Comparison of ENCODE assay signal across 16 cellular contexts in the genomic region with DNA sequence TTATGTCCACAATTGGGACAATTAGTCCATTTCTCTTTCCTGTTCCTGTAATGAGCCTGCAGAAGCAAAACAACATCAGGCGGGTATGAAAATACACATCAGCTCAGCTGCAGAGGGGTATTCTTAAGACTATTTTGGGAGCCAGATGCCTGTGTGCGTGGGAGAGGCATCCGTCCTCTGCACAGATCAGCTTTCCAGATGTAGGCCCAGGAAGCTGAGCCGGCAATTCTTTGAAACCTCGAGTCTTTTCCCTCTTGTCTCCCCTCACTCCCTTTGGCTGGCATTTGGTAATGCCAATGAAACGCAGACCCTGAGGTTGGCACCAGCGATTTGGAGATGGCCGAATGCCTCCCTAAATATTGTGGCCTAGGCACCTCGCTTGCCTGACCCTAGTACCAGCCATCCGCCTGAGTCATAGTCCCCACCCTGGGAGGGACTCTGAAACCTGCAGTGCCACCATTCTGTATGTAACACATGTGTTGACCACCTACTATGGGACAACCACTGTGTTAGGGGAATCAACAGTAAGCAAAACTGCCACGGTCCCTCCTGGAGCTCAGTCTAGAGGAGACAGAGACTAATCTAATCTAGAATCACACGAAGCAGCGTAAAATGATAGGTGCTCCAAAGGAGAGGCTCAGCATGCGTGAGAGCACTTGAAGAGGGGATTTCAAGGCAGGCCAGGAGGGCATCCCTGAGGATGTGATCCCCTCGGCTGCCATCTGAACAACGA.
DNase-seq lines count a peak whose midpoint lies in the region; ATAC-seq, FAIRE-seq and TF ChIP-seq lines count a peak whose summit lies in the region.
"Had no signal": no experiment of that assay in that cellular context is flagged by ENCODE, and none has a peak within 500 bp of the region (broad histone marks: within the 10 kb centered on the region; RNA-seq: fewer than 3 reads in every experiment).

No MANE protein-coding gene starts in this region.

- H3K4me1 Mint-ChIP-seq in CD8-positive, alpha-beta memory T cell, result no peaks in the 10 kb centered on the region
- H3K4me1 Mint-ChIP-seq: CD4-positive, CD25-positive, alpha-beta regulatory T cell had no signal

- H2BK120ac ChIP-seq in mesendoderm (ENCODE audit: low read depth, low read length), result no peak overlapping the region

- no peak for TF ChIP-seq CTCF in K562 (IDR thresholded peaks at IDR 0.05 in 2 of 3, conservative IDR thresholded peaks at IDR 0.05 in 1 of 3; ENCODE audit: insufficient read depth in 2 of 3, low read depth in 1 of 3, low read length in 3 of 3)
- no peak for TF ChIP-seq CTCF in upper lobe of left lung (IDR thresholded peaks at IDR 0.05)

- no peak overlapping the region for H2BK15ac ChIP-seq in mesendoderm (replicated peaks; ENCODE audit: low read depth)

- H3K9me3 ChIP-seq in K562 (replicated peaks; ENCODE audit: control insufficient read depth, insufficient read depth, low read depth, low read length) (no peaks in the 10 kb centered on the region), upper lobe of left lung (no peaks in the 10 kb centered on the region)
- no peaks in the 10 kb centered on the region for H3K9me3 ChIP-seq in CD8-positive, alpha-beta memory T cell (ENCODE audit: low read length)
- H3K9me3 ChIP-seq: BLaER1 treated with 17β-estradiol and CSF1 and Interleukin-3, amounts not matched to agents 10 nM and 100 nM had no signal

- H3K23ac ChIP-seq in mesendoderm (ENCODE audit: low read length), result no peak overlapping the region

- no peak for TF ChIP-seq RAD21 in K562 (CRISPR knock-in tag; conservative IDR thresholded peaks at IDR 0.05 in 1 of 2, IDR thresholded peaks at IDR 0.05 in 1 of 2)

- no TSS peak for BruUV-seq in K562 (replicated peaks; lab: Mats Ljungman, UMichigan)

- H3K27ac Mint-ChIP-seq in CD8-positive, alpha-beta memory T cell, result no peak overlapping the region
- H3K27ac Mint-ChIP-seq: CD4-positive, CD25-positive, alpha-beta regulatory T cell; H9 had no signal

- H3K9ac ChIP-seq in K562 (ENCODE audit: insufficient read depth in 1 of 2, low read depth in 2 of 2, low read length in 2 of 2), result no peak overlapping the region
- no peak overlapping the region for H3K9ac ChIP-seq in mesendoderm (ENCODE audit: low read length)
- H3K9ac ChIP-seq: BLaER1 treated with 17β-estradiol and CSF1 and Interleukin-3, amounts not matched to agents 10 nM and 100 nM had no signal

- H3K4me1 ChIP-seq in K562 (replicated peaks in 1 of 2; ENCODE audit: control insufficient read depth in 2 of 2, insufficient read depth in 2 of 2, low read length in 2 of 2) (peaks cover 12 to 19% of the 10 kb centered on the region in 2 experiments; a peak in 4 of 5 replicates), mesendoderm (ENCODE audit: control insufficient read depth, low read depth, low read length) (no peaks in the 10 kb centered on the region), upper lobe of left lung (peaks cover 0 to 8% (median 0%) of the 10 kb centered on the region in 4 donors)
- no peaks in the 10 kb centered on the region for H3K4me1 ChIP-seq in CD8-positive, alpha-beta memory T cell (ENCODE audit: insufficient read depth, low read length)

- FAIRE-seq in K562 (lab: Jason Lieb, UNC), result peak; percentile 29

- no peak overlapping the region for H3K4ac ChIP-seq in mesendoderm (ENCODE audit: low read depth, low read length)

- no peak for DNase-seq in left ventricle myocardium superior
- no peak for DNase-seq in Right ventricle myocardium superior
- DNase-seq in K562 (ENCODE audit: extremely low read depth in 1 of 4, low spot score in 3 of 4), result peak in 1 of 4 experiments; percentile 26
- peak; percentile 41 for DNase-seq in mesendoderm
- DNase-seq in stimulated activated CD4-positive, alpha-beta T cell treated with anti-CD3 and anti-CD28 coated beads, Interleukin-4, amount 100 ng/mL, for 24 hours, result no peak
- no peak for DNase-seq in upper lobe of left lung
- DNase-seq in CD8-positive, alpha-beta memory T cell, result no peak
- DNase-seq: 8988T; ACHN; Calu3; CD4-positive, CD25-positive, alpha-beta regulatory T cell; DMS 273 treated with DMSO at 0.1 percent for 48 hours; GOT3; H9 had no signal

- H3K4me3 ChIP-seq in K562 (no peak overlapping the region), mesendoderm (ENCODE audit: low read length) (no peak overlapping the region), upper lobe of left lung (no peak overlapping the region)
- H3K4me3 ChIP-seq in CD8-positive, alpha-beta memory T cell (ENCODE audit: low read length), result no peak overlapping the region
- H3K4me3 ChIP-seq: BLaER1 treated with 17β-estradiol and CSF1 and Interleukin-3, amounts not matched to agents 10 nM and 100 nM had no signal

- POLR2A ChIA-PET in K562 (lab: Yijun Ruan, JAX), result interaction anchor here (0.5 to 1.8 kb wide), 8 partner anchors 9 to 1041 kb away, joined by 3 to 7 read pairs (median 3); no protein-coding TSS in a partner anchor
- POLR2A ChIA-PET in CD8-positive, alpha-beta memory T cell (lab: Charles Lee), result no interaction called here

- H3K9me3 Mint-ChIP-seq in CD8-positive, alpha-beta memory T cell, result no peaks in the 10 kb centered on the region
- H3K9me3 Mint-ChIP-seq: CD4-positive, CD25-positive, alpha-beta regulatory T cell; H9 had no signal

- TF ChIP-seq EP300 in K562 (IDR thresholded peaks at IDR 0.05; ENCODE audit: low read length), result no peak
- no peak for TF ChIP-seq EP300 in upper lobe of left lung (IDR thresholded peaks at IDR 0.05)

- intact Hi-C loops in left ventricle myocardium superior (cut with micrococcal nuclease) (no loop called here), Right ventricle myocardium superior (cut with DNase I) (no loop called here), K562 (cut with micrococcal nuclease) (no loop called here)

- no peak overlapping the region for H4K5ac ChIP-seq in mesendoderm (ENCODE audit: low read length)

- TF ChIP-seq POLR2A in K562 (conservative IDR thresholded peaks at IDR 0.05), result no peak
- TF ChIP-seq POLR2A in upper lobe of left lung (IDR thresholded peaks at IDR 0.05), result no peak

- peaks cover 2 to 44% of the 10 kb centered on the region in 2 experiments; a peak in 3 of 5 replicates for H3K27me3 ChIP-seq in K562 (ENCODE audit: control insufficient read depth in 2 of 2, insufficient read depth in 2 of 2, low read length in 2 of 2)
- no peaks in the 10 kb centered on the region for H3K27me3 ChIP-seq in mesendoderm (ENCODE audit: insufficient read depth, low read length, poor library complexity)
- H3K27me3 ChIP-seq in upper lobe of left lung, result no peaks in the 10 kb centered on the region
- H3K27me3 ChIP-seq in CD8-positive, alpha-beta memory T cell (ENCODE audit: insufficient read depth, low read length, poor library complexity, severe bottlenecking), result no peaks in the 10 kb centered on the region
- H3K27me3 ChIP-seq: BLaER1 treated with 17β-estradiol and CSF1 and Interleukin-3, amounts not matched to agents 10 nM and 100 nM had no signal

- no peaks in the 10 kb centered on the region for H3K9me1 ChIP-seq in K562 (ENCODE audit: control insufficient read depth, insufficient read depth, low read length)

- no peak overlapping the region for H4K8ac ChIP-seq in mesendoderm (ENCODE audit: low read depth, low read length)

- H3K27me3 Mint-ChIP-seq in CD8-positive, alpha-beta memory T cell, result peaks cover 3% of the 10 kb centered on the region in 2 donors
- H3K27me3 Mint-ChIP-seq: CD4-positive, CD25-positive, alpha-beta regulatory T cell had no signal

- H3K4me3 Mint-ChIP-seq in CD8-positive, alpha-beta memory T cell, result no peak overlapping the region
- H3K4me3 Mint-ChIP-seq: CD4-positive, CD25-positive, alpha-beta regulatory T cell; H9 had no signal

- H3K18ac ChIP-seq in mesendoderm (ENCODE audit: low read length), result no peak overlapping the region

- H3K4me2 ChIP-seq in K562 (ENCODE audit: insufficient read depth, low read length) (peak overlapping the region; percentile 14; the same call in 1 of the 2 replicates), mesendoderm (ENCODE audit: low read length) (no peak overlapping the region)

- H3K79me1 ChIP-seq in mesendoderm (ENCODE audit: low read length), result no peaks in the 10 kb centered on the region

- H3K79me2 ChIP-seq in K562 (ENCODE audit: control insufficient read depth, insufficient read depth, low read length) (no peaks in the 10 kb centered on the region), mesendoderm (ENCODE audit: control insufficient read depth, insufficient read depth, low read length) (no peaks in the 10 kb centered on the region)

- no peaks in the 10 kb centered on the region for H3K36me3 ChIP-seq in K562 (ENCODE audit: control insufficient read depth, insufficient read depth, low read length)
- no peaks in the 10 kb centered on the region for H3K36me3 ChIP-seq in mesendoderm (ENCODE audit: control insufficient read depth, insufficient read depth, low read length)
- H3K36me3 ChIP-seq in upper lobe of left lung, result no peaks in the 10 kb centered on the region
- no peaks in the 10 kb centered on the region for H3K36me3 ChIP-seq in CD8-positive, alpha-beta memory T cell (ENCODE audit: insufficient read depth, low read length)
- H3K36me3 ChIP-seq: BLaER1 treated with 17β-estradiol and CSF1 and Interleukin-3, amounts not matched to agents 10 nM and 100 nM had no signal

- in situ Hi-C loops in K562 (cut with MboI), result loop anchor here (5.0 kb wide), 1 partner anchor 102 kb away; no protein-coding TSS in a partner anchor

- no peaks in the 10 kb centered on the region for H3K36me3 Mint-ChIP-seq in CD8-positive, alpha-beta memory T cell
- H3K36me3 Mint-ChIP-seq: CD4-positive, CD25-positive, alpha-beta regulatory T cell had no signal

- 7% methylated on average over 16 of the region's 16 CpGs for WGBS in K562 (ENCODE audit: insufficient coverage, low coverage, missing lambda C conversion rate)
- no CpG with 5 or more reads among the region's 16 CpGs for WGBS in mesendoderm (ENCODE audit: extremely low coverage, insufficient coverage, low lambda C conversion rate)
- WGBS in upper lobe of left lung, 2 donors, result 86 to 90% methylated on average over 16 of the region's 16 CpGs

- no peak overlapping the region for H2BK5ac ChIP-seq in mesendoderm (ENCODE audit: low read length)

- no peak overlapping the region for H2AK5ac ChIP-seq in mesendoderm (ENCODE audit: low read length)

- no peak overlapping the region for H2AFZ ChIP-seq in K562 (ENCODE audit: low read depth, low read length)

- CTCF ChIA-PET in K562 (lab: Yijun Ruan, JAX; ENCODE audit: low intra/inter-chr PET ratio), result interaction anchor here (0.6 kb wide), 1 partner anchor 427 kb away, joined by 3 read pairs; no protein-coding TSS in a partner anchor
- CTCF ChIA-PET in CD8-positive, alpha-beta memory T cell (lab: Charles Lee), result no interaction called here

- peak; percentile 22 for ATAC-seq in left ventricle myocardium superior
- ATAC-seq in Right ventricle myocardium superior (ENCODE audit: poor library complexity), result no peak
- no peak for ATAC-seq in K562
- no peak for ATAC-seq in upper lobe of left lung (ENCODE audit: low FRiP score in 2 of 2)
- no peak for ATAC-seq in GM21381 (IDR thresholded peaks at IDR 0.05; ENCODE audit: unreplicated experiment)

- H3K27ac ChIP-seq in K562 (ENCODE audit: extremely low read depth, low read depth, low read length), result no peak overlapping the region
- H3K27ac ChIP-seq in mesendoderm (ENCODE audit: low read depth, low read length), result no peak overlapping the region
- no peak overlapping the region for H3K27ac ChIP-seq in upper lobe of left lung
- H3K27ac ChIP-seq in CD8-positive, alpha-beta memory T cell (ENCODE audit: low read depth, low read length), result no peak overlapping the region
- H3K27ac ChIP-seq: BLaER1 treated with 17β-estradiol and CSF1 and Interleukin-3, amounts not matched to agents 10 nM and 100 nM had no signal

- no peak overlapping the region for H3K56ac ChIP-seq in mesendoderm (ENCODE audit: low read length)

- H4K20me1 ChIP-seq in K562 (replicated peaks; ENCODE audit: control insufficient read depth, insufficient read depth, low read length), result 0 out of 2 replicates have a peak, but pooled peaks cover 2% of the 10 kb centered on the region
- H4K20me1 ChIP-seq: BLaER1 treated with 17β-estradiol and CSF1 and Interleukin-3, amounts not matched to agents 10 nM and 100 nM had no signal
